In genomic region chr6:144630857-144631256, GRCh38 we compare ENCODE assay signal across 18 cellular contexts.
"Had no signal": no experiment of that assay in that cellular context is flagged by ENCODE, and none has a peak within 500 bp of the region (broad histone marks: within the 10 kb centered on the region; RNA-seq: fewer than 3 reads in every experiment).

No MANE protein-coding gene starts in this region.

- ATAC-seq: activated CD4-positive, CD25-positive, alpha-beta regulatory T cell treated with anti-CD3 and anti-CD28 coated beads, Interleukin-2, amount 50 U/mL, for 24 hours; right lobe of liver; stimulated activated naive CD8-positive, alpha-beta T cell treated with anti-CD3 and anti-CD28 coated beads, Interleukin-15, amount 100 ng/mL, for 72 hours had no signal

- H3K9me3 ChIP-seq: esophagus squamous epithelium, prostate gland, right lobe of liver had no signal

- H3K36me3 Mint-ChIP-seq: brain, type B pancreatic cell had no signal

- H3K27me3 ChIP-seq: esophagus squamous epithelium, right lobe of liver had no signal

- H3K9me3 Mint-ChIP-seq: activated naive CD8-positive, alpha-beta T cell treated with anti-CD3 and anti-CD28 coated beads, Interleukin-2, amount 10 ng/mL, durations not matched to agents 7 days and 5 days; brain; central memory CD8-positive, alpha-beta T cell; neural crest cell; stimulated activated naive CD8-positive, alpha-beta T cell treated with anti-CD3 and anti-CD28 coated beads, Interleukin-15, amount 100 ng/mL, for 72 hours; T-helper 2 cell treated with Interferon-gamma antibody and Interleukin-4, amounts not matched to agents 5 μg/mL and 100 μg/mL, for 36 hours; type B pancreatic cell had no signal

- H3K4me3 Mint-ChIP-seq: activated naive CD8-positive, alpha-beta T cell treated with anti-CD3 and anti-CD28 coated beads, Interleukin-2, amount 10 ng/mL, durations not matched to agents 7 days and 5 days; brain; central memory CD8-positive, alpha-beta T cell; neural crest cell; stimulated activated naive CD8-positive, alpha-beta T cell treated with anti-CD3 and anti-CD28 coated beads, Interleukin-15, amount 100 ng/mL, for 72 hours; T-helper 2 cell treated with Interferon-gamma antibody and Interleukin-4, amounts not matched to agents 5 μg/mL and 100 μg/mL, for 36 hours; type B pancreatic cell had no signal

- H3K27ac ChIP-seq: coronary artery, esophagus squamous epithelium, prostate gland, right lobe of liver had no signal

- H3K36me3 ChIP-seq: prostate gland, right lobe of liver had no signal

- H3K4me1 Mint-ChIP-seq: brain; neural crest cell; stimulated activated naive CD8-positive, alpha-beta T cell treated with anti-CD3 and anti-CD28 coated beads, Interleukin-15, amount 100 ng/mL, for 72 hours had no signal

- H3K27ac Mint-ChIP-seq: activated naive CD8-positive, alpha-beta T cell treated with anti-CD3 and anti-CD28 coated beads, Interleukin-2, amount 10 ng/mL, durations not matched to agents 7 days and 5 days; brain; stimulated activated naive CD8-positive, alpha-beta T cell treated with anti-CD3 and anti-CD28 coated beads, Interleukin-15, amount 100 ng/mL, for 72 hours; T-helper 2 cell treated with Interferon-gamma antibody and Interleukin-4, amounts not matched to agents 5 μg/mL and 100 μg/mL, for 36 hours; type B pancreatic cell had no signal

- H3K4me2 ChIP-seq: smooth muscle cell had no signal

- H3K4me3 ChIP-seq: coronary artery, esophagus squamous epithelium, prostate gland, right lobe of liver, smooth muscle cell had no signal

- DNase-seq: activated CD4-positive, alpha-beta T cell treated with anti-CD3 and anti-CD28 coated beads, Interleukin-2, amount 50 U/mL, for 4 hours; activated naive CD4-positive, alpha-beta T cell; activated naive CD8-positive, alpha-beta T cell treated with anti-CD3 and anti-CD28 coated beads, Interleukin-2, amount 10 ng/mL, durations not matched to agents 7 days and 5 days; activated T-cell treated with anti-CD3 and anti-CD28 coated beads for 4 hours; effector CD4-positive, alpha-beta T cell; esophagus squamous epithelium; hypothalamus; right lobe of liver; stimulated activated naive CD8-positive, alpha-beta T cell treated with anti-CD3 and anti-CD28 coated beads, Interleukin-15, amount 100 ng/mL, for 72 hours had no signal

- H3K27me3 Mint-ChIP-seq: activated naive CD8-positive, alpha-beta T cell treated with anti-CD3 and anti-CD28 coated beads, Interleukin-2, amount 10 ng/mL, durations not matched to agents 7 days and 5 days; brain; central memory CD8-positive, alpha-beta T cell; stimulated activated naive CD8-positive, alpha-beta T cell treated with anti-CD3 and anti-CD28 coated beads, Interleukin-15, amount 100 ng/mL, for 72 hours; type B pancreatic cell had no signal

- H3K4me1 ChIP-seq: esophagus squamous epithelium, prostate gland, right lobe of liver had no signal
